Comparison of ENCODE assay signal across 1 cellular context in the genomic region with DNA sequence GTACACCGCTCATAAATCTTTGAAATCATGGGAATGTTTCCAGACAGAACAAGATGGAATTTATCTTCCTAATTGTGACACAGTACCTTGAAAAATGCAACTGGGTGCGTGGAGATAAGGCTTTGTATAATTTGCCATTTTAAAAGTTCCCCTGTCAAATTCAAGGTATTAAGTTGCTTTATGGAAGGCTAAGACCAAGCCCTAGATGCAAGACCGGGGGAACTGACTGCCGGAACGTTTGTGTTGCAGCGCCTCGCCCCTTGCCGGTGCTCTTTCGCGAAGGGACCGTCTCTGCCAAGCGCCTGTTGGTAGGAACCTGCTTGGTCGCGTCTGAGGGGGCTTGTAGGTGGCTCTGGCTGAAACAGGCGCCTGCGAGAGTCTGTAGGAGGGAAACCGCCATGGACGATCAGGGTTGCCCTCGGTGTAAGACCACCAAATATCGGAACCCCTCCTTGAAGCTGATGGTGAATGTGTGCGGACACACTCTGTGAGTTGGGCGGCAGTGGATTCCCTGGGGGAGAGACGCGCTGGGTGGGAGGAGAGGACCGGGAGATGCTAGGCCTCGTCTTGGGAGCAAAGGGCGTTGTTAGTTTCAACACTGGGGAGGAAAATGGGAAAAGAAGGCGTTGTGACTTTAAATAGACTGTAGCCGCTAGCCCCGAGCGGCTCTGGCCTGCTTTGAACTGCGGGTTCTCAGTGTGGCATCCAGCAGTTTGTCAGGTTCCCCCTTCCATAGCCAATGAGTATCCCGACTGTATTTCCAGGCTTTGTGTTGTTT.
TF ChIP-seq lines count a peak whose summit lies in the region.

A gene (plus strand): TSS at position 297 of the 778 bp plus-strand sequence. CDS start 102 bp downstream, at position 399.

TF ChIP-seq in HepG2, 621 proteins besides CTCF, POLR2A, EP300 and RAD21 (continued from another document and continues in another):
- TF ChIP-seq, protein P1, sequence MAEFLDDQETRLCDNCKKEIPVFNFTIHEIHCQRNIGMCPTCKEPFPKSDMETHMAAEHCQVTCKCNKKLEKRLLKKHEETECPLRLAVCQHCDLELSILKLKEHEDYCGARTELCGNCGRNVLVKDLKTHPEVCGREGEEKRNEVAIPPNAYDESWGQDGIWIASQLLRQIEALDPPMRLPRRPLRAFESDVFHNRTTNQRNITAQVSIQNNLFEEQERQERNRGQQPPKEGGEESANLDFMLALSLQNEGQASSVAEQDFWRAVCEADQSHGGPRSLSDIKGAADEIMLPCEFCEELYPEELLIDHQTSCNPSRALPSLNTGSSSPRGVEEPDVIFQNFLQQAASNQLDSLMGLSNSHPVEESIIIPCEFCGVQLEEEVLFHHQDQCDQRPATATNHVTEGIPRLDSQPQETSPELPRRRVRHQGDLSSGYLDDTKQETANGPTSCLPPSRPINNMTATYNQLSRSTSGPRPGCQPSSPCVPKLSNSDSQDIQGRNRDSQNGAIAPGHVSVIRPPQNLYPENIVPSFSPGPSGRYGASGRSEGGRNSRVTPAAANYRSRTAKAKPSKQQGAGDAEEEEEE (CRISPR knock-in tag; IDR thresholded peaks at IDR 0.05; ENCODE audit: borderline replicate concordance) = no peak
- TF ChIP-seq RBAK (CRISPR knock-in tag; IDR thresholded peaks at IDR 0.05) (no peak), ZNF775 (CRISPR knock-in tag; IDR thresholded peaks at IDR 0.05; ENCODE audit: borderline replicate concordance) (no peak), ZNF224 (CRISPR knock-in tag; IDR thresholded peaks at IDR 0.05) (0 out of 2 replicates have a peak, but pooled peaks have one; percentile 54), ZNF737 (CRISPR knock-in tag; IDR thresholded peaks at IDR 0.05; ENCODE audit: borderline replicate concordance) (no peak), SOX6 (IDR thresholded peaks at IDR 0.05) (no peak), SOX6 (CRISPR knock-in tag; IDR thresholded peaks at IDR 0.05) (peak; percentile 65), TARDBP (CRISPR knock-in tag; IDR thresholded peaks at IDR 0.05) (peak; percentile 82; the same call in 1 of the 2 replicates), ZNF431 (CRISPR knock-in tag; IDR thresholded peaks at IDR 0.05; ENCODE audit: borderline replicate concordance, low read depth) (no peak; the same call in 1 of the 2 replicates), ZBTB38 (CRISPR knock-in tag; IDR thresholded peaks at IDR 0.05) (peak; percentile 76; the same call in 1 of the 2 replicates), ZZZ3 (CRISPR knock-in tag; IDR thresholded peaks at IDR 0.05; ENCODE audit: borderline replicate concordance) (peak; percentile 60; the same call in 1 of the 2 replicates), ZNF263 (CRISPR knock-in tag; IDR thresholded peaks at IDR 0.05) (peak; percentile 71; the same call in 1 of the 2 replicates), SMAD3 (CRISPR knock-in tag; IDR thresholded peaks at IDR 0.05) (peak; percentile 88), RFXANK (CRISPR knock-in tag; IDR thresholded peaks at IDR 0.05) (0 out of 2 replicates have a peak, but pooled peaks have one; percentile 69), EEA1 (CRISPR knock-in tag; IDR thresholded peaks at IDR 0.05; ENCODE audit: borderline replicate concordance) (no peak), MXD4 (CRISPR knock-in tag; IDR thresholded peaks at IDR 0.05) (0 out of 2 replicates have a peak, but pooled peaks have one; percentile 45), ZMAT3 (CRISPR knock-in tag; conservative IDR thresholded peaks at IDR 0.05) (peak; percentile 90), ZNF441 (CRISPR knock-in tag; IDR thresholded peaks at IDR 0.05; ENCODE audit: borderline replicate concordance) (peak; percentile 80), NR3C1 (CRISPR knock-in tag; IDR thresholded peaks at IDR 0.05) (no peak), ZKSCAN5 (CRISPR knock-in tag; IDR thresholded peaks at IDR 0.05) (no peak), HOXA3 (CRISPR knock-in tag; IDR thresholded peaks at IDR 0.05) (peak; percentile 88), ZNF296 (CRISPR knock-in tag; conservative IDR thresholded peaks at IDR 0.05) (no peak), HNRNPLL (IDR thresholded peaks at IDR 0.05; ENCODE audit: low read depth, low read length, poor library complexity, severe bottlenecking) (peak; percentile 40), ZEB1 (IDR thresholded peaks at IDR 0.05; ENCODE audit: insufficient replicate concordance, low read depth) (peak; percentile 69), ZNF256 (CRISPR knock-in tag; conservative IDR thresholded peaks at IDR 0.05) (0 out of 2 replicates have a peak, but pooled peaks have one; percentile 58), MAFK (conservative IDR thresholded peaks at IDR 0.05 in 1 of 2, IDR thresholded peaks at IDR 0.05 in 1 of 2; ENCODE audit: low read length in 2 of 2) (no peak), ESRRA (CRISPR knock-in tag; IDR thresholded peaks at IDR 0.05; ENCODE audit: low read depth) (0 out of 2 replicates have a peak, but pooled peaks have one; percentile 63), ZFP1 (CRISPR knock-in tag; IDR thresholded peaks at IDR 0.05) (peak; percentile 86), THYN1 (CRISPR knock-in tag; IDR thresholded peaks at IDR 0.05; ENCODE audit: borderline replicate concordance, low read depth) (no peak), NR2F1 (CRISPR knock-in tag; IDR thresholded peaks at IDR 0.05) (0 out of 4 replicates have a peak, but pooled peaks of 1 of the 2 experiments have one; percentile 14), STAG1 (CRISPR knock-in tag; IDR thresholded peaks at IDR 0.05) (peak; percentile 43), MAZ (IDR thresholded peaks at IDR 0.05; ENCODE audit: borderline replicate concordance, low read depth, low read length) (peak; percentile 66; the same call in 1 of the 2 replicates), MAZ (CRISPR knock-in tag; IDR thresholded peaks at IDR 0.05; ENCODE audit: low read depth) (peak; percentile 67; the same call in 1 of the 2 replicates)
- TF ChIP-seq, protein P2, sequence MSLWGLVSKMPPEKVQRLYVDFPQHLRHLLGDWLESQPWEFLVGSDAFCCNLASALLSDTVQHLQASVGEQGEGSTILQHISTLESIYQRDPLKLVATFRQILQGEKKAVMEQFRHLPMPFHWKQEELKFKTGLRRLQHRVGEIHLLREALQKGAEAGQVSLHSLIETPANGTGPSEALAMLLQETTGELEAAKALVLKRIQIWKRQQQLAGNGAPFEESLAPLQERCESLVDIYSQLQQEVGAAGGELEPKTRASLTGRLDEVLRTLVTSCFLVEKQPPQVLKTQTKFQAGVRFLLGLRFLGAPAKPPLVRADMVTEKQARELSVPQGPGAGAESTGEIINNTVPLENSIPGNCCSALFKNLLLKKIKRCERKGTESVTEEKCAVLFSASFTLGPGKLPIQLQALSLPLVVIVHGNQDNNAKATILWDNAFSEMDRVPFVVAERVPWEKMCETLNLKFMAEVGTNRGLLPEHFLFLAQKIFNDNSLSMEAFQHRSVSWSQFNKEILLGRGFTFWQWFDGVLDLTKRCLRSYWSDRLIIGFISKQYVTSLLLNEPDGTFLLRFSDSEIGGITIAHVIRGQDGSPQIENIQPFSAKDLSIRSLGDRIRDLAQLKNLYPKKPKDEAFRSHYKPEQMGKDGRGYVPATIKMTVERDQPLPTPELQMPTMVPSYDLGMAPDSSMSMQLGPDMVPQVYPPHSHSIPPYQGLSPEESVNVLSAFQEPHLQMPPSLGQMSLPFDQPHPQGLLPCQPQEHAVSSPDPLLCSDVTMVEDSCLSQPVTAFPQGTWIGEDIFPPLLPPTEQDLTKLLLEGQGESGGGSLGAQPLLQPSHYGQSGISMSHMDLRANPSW (CRISPR knock-in tag; IDR thresholded peaks at IDR 0.05; ENCODE audit: borderline replicate concordance) = no peak; the same call in 1 of the 2 replicates
- TF ChIP-seq, protein P3, sequence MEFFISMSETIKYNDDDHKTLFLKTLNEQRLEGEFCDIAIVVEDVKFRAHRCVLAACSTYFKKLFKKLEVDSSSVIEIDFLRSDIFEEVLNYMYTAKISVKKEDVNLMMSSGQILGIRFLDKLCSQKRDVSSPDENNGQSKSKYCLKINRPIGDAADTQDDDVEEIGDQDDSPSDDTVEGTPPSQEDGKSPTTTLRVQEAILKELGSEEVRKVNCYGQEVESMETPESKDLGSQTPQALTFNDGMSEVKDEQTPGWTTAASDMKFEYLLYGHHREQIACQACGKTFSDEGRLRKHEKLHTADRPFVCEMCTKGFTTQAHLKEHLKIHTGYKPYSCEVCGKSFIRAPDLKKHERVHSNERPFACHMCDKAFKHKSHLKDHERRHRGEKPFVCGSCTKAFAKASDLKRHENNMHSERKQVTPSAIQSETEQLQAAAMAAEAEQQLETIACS (CRISPR knock-in tag; IDR thresholded peaks at IDR 0.05) = no peak
- TF ChIP-seq, protein P4, sequence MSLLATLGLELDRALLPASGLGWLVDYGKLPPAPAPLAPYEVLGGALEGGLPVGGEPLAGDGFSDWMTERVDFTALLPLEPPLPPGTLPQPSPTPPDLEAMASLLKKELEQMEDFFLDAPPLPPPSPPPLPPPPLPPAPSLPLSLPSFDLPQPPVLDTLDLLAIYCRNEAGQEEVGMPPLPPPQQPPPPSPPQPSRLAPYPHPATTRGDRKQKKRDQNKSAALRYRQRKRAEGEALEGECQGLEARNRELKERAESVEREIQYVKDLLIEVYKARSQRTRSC (CRISPR knock-in tag; IDR thresholded peaks at IDR 0.05; ENCODE audit: low read depth) = peak; percentile 42; the same call in 1 of the 2 replicates
- TF ChIP-seq, protein P5, sequence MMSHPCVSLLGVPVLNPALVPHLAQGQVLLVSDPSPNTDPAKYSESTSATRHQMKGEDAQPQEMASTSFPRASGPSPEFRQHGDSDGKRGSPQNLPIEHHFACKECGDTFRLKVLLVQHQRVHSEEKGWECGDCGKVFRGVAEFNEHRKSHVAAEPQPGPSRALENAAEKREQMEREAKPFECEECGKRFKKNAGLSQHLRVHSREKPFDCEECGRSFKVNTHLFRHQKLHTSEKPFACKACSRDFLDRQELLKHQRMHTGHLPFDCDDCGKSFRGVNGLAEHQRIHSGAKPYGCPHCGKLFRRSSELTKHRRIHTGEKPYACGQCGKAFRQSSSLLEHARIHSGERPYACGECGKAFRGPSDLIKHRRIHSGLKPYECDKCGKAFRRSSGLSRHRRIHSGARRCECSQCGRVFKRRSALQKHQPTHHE (CRISPR knock-in tag; IDR thresholded peaks at IDR 0.05; ENCODE audit: borderline replicate concordance) = 0 out of 2 replicates have a peak, but pooled peaks have one; percentile 32
- TF ChIP-seq, protein P6, sequence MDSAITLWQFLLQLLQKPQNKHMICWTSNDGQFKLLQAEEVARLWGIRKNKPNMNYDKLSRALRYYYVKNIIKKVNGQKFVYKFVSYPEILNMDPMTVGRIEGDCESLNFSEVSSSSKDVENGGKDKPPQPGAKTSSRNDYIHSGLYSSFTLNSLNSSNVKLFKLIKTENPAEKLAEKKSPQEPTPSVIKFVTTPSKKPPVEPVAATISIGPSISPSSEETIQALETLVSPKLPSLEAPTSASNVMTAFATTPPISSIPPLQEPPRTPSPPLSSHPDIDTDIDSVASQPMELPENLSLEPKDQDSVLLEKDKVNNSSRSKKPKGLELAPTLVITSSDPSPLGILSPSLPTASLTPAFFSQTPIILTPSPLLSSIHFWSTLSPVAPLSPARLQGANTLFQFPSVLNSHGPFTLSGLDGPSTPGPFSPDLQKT (CRISPR knock-in tag; IDR thresholded peaks at IDR 0.05; ENCODE audit: borderline replicate concordance) = no peak
- TF ChIP-seq, protein P7, sequence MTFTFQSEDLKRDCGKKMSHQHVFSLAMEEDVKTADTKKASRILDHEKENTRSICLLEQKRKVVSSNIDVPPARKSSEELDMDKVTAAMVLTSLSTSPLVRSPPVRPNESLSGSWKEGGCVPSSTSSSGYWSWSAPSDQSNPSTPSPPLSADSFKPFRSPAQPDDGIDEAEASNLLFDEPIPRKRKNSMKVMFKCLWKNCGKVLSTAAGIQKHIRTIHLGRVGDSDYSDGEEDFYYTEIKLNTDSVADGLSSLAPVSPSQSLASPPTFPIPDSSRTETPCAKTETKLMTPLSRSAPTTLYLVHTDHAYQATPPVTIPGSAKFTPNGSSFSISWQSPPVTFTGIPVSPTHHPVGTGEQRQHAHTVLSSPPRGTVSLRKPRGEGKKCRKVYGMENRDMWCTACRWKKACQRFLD (CRISPR knock-in tag; IDR thresholded peaks at IDR 0.05; ENCODE audit: borderline replicate concordance) = 0 out of 2 replicates have a peak, but pooled peaks have one; percentile 52
- TF ChIP-seq, protein P8, sequence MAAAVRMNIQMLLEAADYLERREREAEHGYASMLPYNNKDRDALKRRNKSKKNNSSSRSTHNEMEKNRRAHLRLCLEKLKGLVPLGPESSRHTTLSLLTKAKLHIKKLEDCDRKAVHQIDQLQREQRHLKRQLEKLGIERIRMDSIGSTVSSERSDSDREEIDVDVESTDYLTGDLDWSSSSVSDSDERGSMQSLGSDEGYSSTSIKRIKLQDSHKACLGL (CRISPR knock-in tag; IDR thresholded peaks at IDR 0.05) = 0 out of 2 replicates have a peak, but pooled peaks have one; percentile 35
- TF ChIP-seq, protein P9, sequence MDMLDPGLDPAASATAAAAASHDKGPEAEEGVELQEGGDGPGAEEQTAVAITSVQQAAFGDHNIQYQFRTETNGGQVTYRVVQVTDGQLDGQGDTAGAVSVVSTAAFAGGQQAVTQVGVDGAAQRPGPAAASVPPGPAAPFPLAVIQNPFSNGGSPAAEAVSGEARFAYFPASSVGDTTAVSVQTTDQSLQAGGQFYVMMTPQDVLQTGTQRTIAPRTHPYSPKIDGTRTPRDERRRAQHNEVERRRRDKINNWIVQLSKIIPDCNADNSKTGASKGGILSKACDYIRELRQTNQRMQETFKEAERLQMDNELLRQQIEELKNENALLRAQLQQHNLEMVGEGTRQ (IDR thresholded peaks at IDR 0.05; ENCODE audit: low read depth, low read length) = no peak
- TF ChIP-seq, protein P9 (CRISPR knock-in tag; IDR thresholded peaks at IDR 0.05; ENCODE audit: borderline replicate concordance) = no peak
- TF ChIP-seq, protein P10, sequence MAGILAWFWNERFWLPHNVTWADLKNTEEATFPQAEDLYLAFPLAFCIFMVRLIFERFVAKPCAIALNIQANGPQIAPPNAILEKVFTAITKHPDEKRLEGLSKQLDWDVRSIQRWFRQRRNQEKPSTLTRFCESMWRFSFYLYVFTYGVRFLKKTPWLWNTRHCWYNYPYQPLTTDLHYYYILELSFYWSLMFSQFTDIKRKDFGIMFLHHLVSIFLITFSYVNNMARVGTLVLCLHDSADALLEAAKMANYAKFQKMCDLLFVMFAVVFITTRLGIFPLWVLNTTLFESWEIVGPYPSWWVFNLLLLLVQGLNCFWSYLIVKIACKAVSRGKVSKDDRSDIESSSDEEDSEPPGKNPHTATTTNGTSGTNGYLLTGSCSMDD (CRISPR knock-in tag; IDR thresholded peaks at IDR 0.05) = no peak
- TF ChIP-seq, protein P11, sequence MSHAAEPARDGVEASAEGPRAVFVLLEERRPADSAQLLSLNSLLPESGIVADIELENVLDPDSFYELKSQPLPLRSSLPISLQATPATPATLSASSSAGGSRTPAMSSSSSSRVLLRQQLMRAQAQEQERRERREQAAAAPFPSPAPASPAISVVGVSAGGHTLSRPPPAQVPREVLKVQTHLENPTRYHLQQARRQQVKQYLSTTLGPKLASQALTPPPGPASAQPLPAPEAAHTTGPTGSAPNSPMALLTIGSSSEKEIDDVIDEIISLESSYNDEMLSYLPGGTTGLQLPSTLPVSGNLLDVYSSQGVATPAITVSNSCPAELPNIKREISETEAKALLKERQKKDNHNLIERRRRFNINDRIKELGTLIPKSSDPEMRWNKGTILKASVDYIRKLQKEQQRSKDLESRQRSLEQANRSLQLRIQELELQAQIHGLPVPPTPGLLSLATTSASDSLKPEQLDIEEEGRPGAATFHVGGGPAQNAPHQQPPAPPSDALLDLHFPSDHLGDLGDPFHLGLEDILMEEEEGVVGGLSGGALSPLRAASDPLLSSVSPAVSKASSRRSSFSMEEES (CRISPR knock-in tag; IDR thresholded peaks at IDR 0.05) = 0 out of 2 replicates have a peak, but pooled peaks have one; percentile 54
